22 cellular contexts compared by ENCODE assay signal in genomic region chr1:224235819-224236493, GRCh38.
"Had no signal": no experiment of that assay in that cellular context is flagged by ENCODE, and none has a peak within 500 bp of the region (broad histone marks: within the 10 kb centered on the region; RNA-seq: fewer than 3 reads in every experiment).

No MANE protein-coding gene starts in this region.

- DNase-seq: activated CD4-positive, alpha-beta T cell treated with anti-CD3 and anti-CD28 coated beads, Interleukin-2, amount 50 U/mL, for 1 hour; activated naive CD4-positive, alpha-beta T cell treated with anti-CD3 and anti-CD28 coated beads, Interleukin-2, amount 10 ng/mL, durations not matched to agents 7 days and 5 days; activated T-cell treated with anti-CD3 and anti-CD28 coated beads, Interleukin-2, amount 50 U/mL, for 1 hour; dermis blood vessel endothelial cell; effector memory CD8-positive, alpha-beta T cell; head of caudate nucleus; kidney; left lung; occipital lobe; right cardiac atrium; stimulated activated CD4-positive, alpha-beta T cell treated with anti-CD3 and anti-CD28 coated beads, Interleukin-4, amount 100 ng/mL, for 4 hours; stimulated activated CD8-positive, alpha-beta memory T cell treated with anti-CD3 and anti-CD28 coated beads, Interleukin-4, amount 100 ng/mL, for 48 hours; stimulated activated naive CD8-positive, alpha-beta T cell treated with anti-CD3 and anti-CD28 coated beads, Interleukin-15, amount 100 ng/mL, for 72 hours; upper lobe of right lung had no signal

- H3K4me3 ChIP-seq: left lung, smooth muscle cell, thoracic aorta, upper lobe of right lung had no signal

- FAIRE-seq: astrocyte, bronchial epithelial cell, frontal cortex, kidney had no signal

- H3K27ac Mint-ChIP-seq: activated naive CD4-positive, alpha-beta T cell treated with anti-CD3 and anti-CD28 coated beads, Interleukin-2, amount 10 ng/mL, durations not matched to agents 7 days and 5 days; nephron; progenitor cell of endocrine pancreas; T-helper 2 cell treated with Interferon-gamma antibody and Interleukin-4, amounts not matched to agents 5 μg/mL and 100 μg/mL, for 36 hours had no signal

- H3K4me1 Mint-ChIP-seq: activated naive CD4-positive, alpha-beta T cell treated with anti-CD3 and anti-CD28 coated beads, Interleukin-2, amount 10 ng/mL, durations not matched to agents 7 days and 5 days; nephron; stimulated activated naive CD8-positive, alpha-beta T cell treated with anti-CD3 and anti-CD28 coated beads, Interleukin-15, amount 100 ng/mL, for 72 hours had no signal

- H3K4me2 ChIP-seq: smooth muscle cell had no signal

- H3K27me3 ChIP-seq: left lung, upper lobe of right lung had no signal

- H3K27ac ChIP-seq: thoracic aorta, upper lobe of right lung had no signal

- ATAC-seq: effector memory CD8-positive, alpha-beta T cell; right cardiac atrium; stimulated activated naive CD8-positive, alpha-beta T cell treated with anti-CD3 and anti-CD28 coated beads, Interleukin-15, amount 100 ng/mL, for 72 hours had no signal

- H3K9me3 Mint-ChIP-seq: activated naive CD4-positive, alpha-beta T cell treated with anti-CD3 and anti-CD28 coated beads, Interleukin-2, amount 10 ng/mL, durations not matched to agents 7 days and 5 days; effector memory CD8-positive, alpha-beta T cell; nephron; stimulated activated naive CD8-positive, alpha-beta T cell treated with anti-CD3 and anti-CD28 coated beads, Interleukin-15, amount 100 ng/mL, for 72 hours; T-helper 2 cell treated with Interferon-gamma antibody and Interleukin-4, amounts not matched to agents 5 μg/mL and 100 μg/mL, for 36 hours had no signal

- H3K9me3 ChIP-seq: left lung, thoracic aorta, upper lobe of right lung had no signal

- H3K4me3 Mint-ChIP-seq: activated naive CD4-positive, alpha-beta T cell treated with anti-CD3 and anti-CD28 coated beads, Interleukin-2, amount 10 ng/mL, durations not matched to agents 7 days and 5 days; effector memory CD8-positive, alpha-beta T cell; nephron; stimulated activated naive CD8-positive, alpha-beta T cell treated with anti-CD3 and anti-CD28 coated beads, Interleukin-15, amount 100 ng/mL, for 72 hours; T-helper 2 cell treated with Interferon-gamma antibody and Interleukin-4, amounts not matched to agents 5 μg/mL and 100 μg/mL, for 36 hours had no signal
